Comparison of ENCODE assay signal across 24 cellular contexts in genomic region chr3:59979542-59979941, GRCh38.
DNase-seq lines count a peak whose midpoint lies in the region; ATAC-seq lines count a peak whose summit lies in the region.
"Had no signal": no experiment of that assay in that cellular context is flagged by ENCODE, and none has a peak within 500 bp of the region (broad histone marks: within the 10 kb centered on the region; RNA-seq: fewer than 3 reads in every experiment).

No MANE protein-coding gene starts in this region.

- no peak overlapping the region for H3K4me3 ChIP-seq in right cardiac atrium (ENCODE audit: low read length)
- H3K4me3 ChIP-seq: body of pancreas, dorsolateral prefrontal cortex, left lung, prostate gland, sigmoid colon, upper lobe of left lung had no signal

- no peaks in the 10 kb centered on the region for H3K27me3 ChIP-seq in right cardiac atrium (ENCODE audit: control insufficient read depth, insufficient read depth)
- H3K27me3 ChIP-seq: body of pancreas, dorsolateral prefrontal cortex, left lung, sigmoid colon, upper lobe of left lung had no signal

- no peaks in the 10 kb centered on the region for H3K27me3 Mint-ChIP-seq in T-helper 2 cell treated with Interferon-gamma antibody and Interleukin-4, amounts not matched to agents 5 μg/mL and 100 μg/mL, for 36 hours (ENCODE audit: low read depth)
- no peaks in the 10 kb centered on the region for H3K27me3 Mint-ChIP-seq in activated naive CD8-positive, alpha-beta T cell treated with anti-CD3 and anti-CD28 coated beads for 36 hours

- no peaks in the 10 kb centered on the region for H3K9me3 ChIP-seq in right cardiac atrium (ENCODE audit: control insufficient read depth, low read length)
- H3K9me3 ChIP-seq: body of pancreas, left lung, prostate gland, sigmoid colon, upper lobe of left lung had no signal

- 94% methylated on average over 6 of the region's 6 CpGs for WGBS in right cardiac atrium

- H3K9me3 Mint-ChIP-seq in T-helper 2 cell treated with Interferon-gamma antibody and Interleukin-4, amounts not matched to agents 5 μg/mL and 100 μg/mL, for 36 hours: peaks cover 1% of the 10 kb centered on the region
- H3K9me3 Mint-ChIP-seq in activated naive CD8-positive, alpha-beta T cell treated with anti-CD3 and anti-CD28 coated beads for 36 hours: peaks cover 2% of the 10 kb centered on the region

- no peak overlapping the region for H3K27ac ChIP-seq in right cardiac atrium (ENCODE audit: low read length)
- H3K27ac ChIP-seq: body of pancreas, dorsolateral prefrontal cortex, left lung, prostate gland, sigmoid colon, upper lobe of left lung had no signal

- no peaks in the 10 kb centered on the region for H3K4me1 ChIP-seq in right cardiac atrium (ENCODE audit: control insufficient read depth, insufficient read depth, low read length)
- H3K4me1 ChIP-seq: body of pancreas, left lung, prostate gland, sigmoid colon, upper lobe of left lung had no signal

- no peak overlapping the region for H3K27ac Mint-ChIP-seq in T-helper 2 cell treated with Interferon-gamma antibody and Interleukin-4, amounts not matched to agents 5 μg/mL and 100 μg/mL, for 36 hours
- peak overlapping the region; percentile 95 for H3K27ac Mint-ChIP-seq in activated naive CD8-positive, alpha-beta T cell treated with anti-CD3 and anti-CD28 coated beads for 36 hours

- intact Hi-C loops in right cardiac atrium (cut with DNase I): no loop called here

- peaks cover 18% of the 10 kb centered on the region for H3K4me1 Mint-ChIP-seq in T-helper 2 cell treated with Interferon-gamma antibody and Interleukin-4, amounts not matched to agents 5 μg/mL and 100 μg/mL, for 36 hours (ENCODE audit: low read depth)
- H3K4me1 Mint-ChIP-seq in activated naive CD8-positive, alpha-beta T cell treated with anti-CD3 and anti-CD28 coated beads for 36 hours: peaks cover 36% of the 10 kb centered on the region

- peaks cover 31% of the 10 kb centered on the region for H3K36me3 Mint-ChIP-seq in T-helper 2 cell treated with Interferon-gamma antibody and Interleukin-4, amounts not matched to agents 5 μg/mL and 100 μg/mL, for 36 hours (ENCODE audit: low read depth)
- peaks cover 11% of the 10 kb centered on the region for H3K36me3 Mint-ChIP-seq in activated naive CD8-positive, alpha-beta T cell treated with anti-CD3 and anti-CD28 coated beads for 36 hours

- ATAC-seq in stimulated activated naive CD8-positive, alpha-beta T cell treated with anti-CD3 and anti-CD28 coated beads, Interleukin-15, Interleukin-2, amounts not matched to agents 100 U/mL and 50 U/mL, for 24 hours: peak; percentile 90
- no peak for ATAC-seq in right cardiac atrium
- ATAC-seq: body of pancreas, left lung, PC-3, Right ventricle myocardium inferior, SK-N-SH treated with all-trans-retinoic acid at 6 μM for 48 hours had no signal

- peak; percentile 48 for DNase-seq in activated naive CD4-positive, alpha-beta T cell treated with anti-CD3 and anti-CD28 coated beads, Interleukin-2, amount 50 U/mL, for 16 hours
- DNase-seq in activated naive CD4-positive, alpha-beta T cell (lab: John Stamatoyannopoulos, UW): no peak
- DNase-seq in T-helper 2 cell treated with Interferon-gamma antibody and Interleukin-4, amounts not matched to agents 5 μg/mL and 100 μg/mL, for 36 hours (ENCODE audit: low spot score): peak; percentile 58
- DNase-seq in activated naive CD8-positive, alpha-beta T cell treated with anti-CD3 and anti-CD28 coated beads for 36 hours: peak; percentile 18
- DNase-seq in stimulated activated naive CD8-positive, alpha-beta T cell treated with anti-CD3 and anti-CD28 coated beads, Interleukin-15, Interleukin-2, amounts not matched to agents 100 U/mL and 50 U/mL, for 24 hours: no peak
- DNase-seq in right cardiac atrium (no peak), DMS53 (lab: John Stamatoyannopoulos, UW) (no peak)
- DNase-seq: body of pancreas; C1 segment of cervical spinal cord; dorsolateral prefrontal cortex; HCEC 1CT; left lung; mesendoderm; NCI-H1092; NCI-H187; NCI-H524 treated with DMSO at 0.1 percent for 48 hours; NK-92 treated with Interleukin-12 subunit alpha and Interleukin-12 subunit beta, amount 100 ng/mL, for 24 hours; nucleus accumbens; PC-3; sigmoid colon; upper lobe of left lung had no signal

- H3K4me3 Mint-ChIP-seq in T-helper 2 cell treated with Interferon-gamma antibody and Interleukin-4, amounts not matched to agents 5 μg/mL and 100 μg/mL, for 36 hours: peak overlapping the region; percentile 6
- H3K4me3 Mint-ChIP-seq in activated naive CD8-positive, alpha-beta T cell treated with anti-CD3 and anti-CD28 coated beads for 36 hours: no peak overlapping the region

Comparison
In these comparisons a context has a peak if more than half of its experiments do, and no peak if none do; other contexts are left out.
1. DNase-seq: peak in activated naive CD4-positive, alpha-beta T cell treated with anti-CD3 and anti-CD28 coated beads, Interleukin-2, amount 50 U/mL, for 16 hours (single experiment), T-helper 2 cell treated with Interferon-gamma antibody and Interleukin-4, amounts not matched to agents 5 μg/mL and 100 μg/mL, for 36 hours (single experiment) and activated naive CD8-positive, alpha-beta T cell treated with anti-CD3 and anti-CD28 coated beads for 36 hours (single experiment); none in activated naive CD4-positive, alpha-beta T cell (0 of 4), stimulated activated naive CD8-positive, alpha-beta T cell treated with anti-CD3 and anti-CD28 coated beads, Interleukin-15, Interleukin-2, amounts not matched to agents 100 U/mL and 50 U/mL, for 24 hours (single experiment), right cardiac atrium (0 of 3) and DMS53 (single experiment).